In genomic region chr9:133490201-133490681, GRCh38 we compare ENCODE assay signal across 23 cellular contexts. TPM values are rescaled to one million over a fixed set of nuclear protein-coding genes. Genes with fewer than 3 reads are reported as not detected.
"Had no signal": no experiment of that assay in that cellular context is flagged by ENCODE, and none has a peak within 500 bp of the region (broad histone marks: within the 10 kb centered on the region; RNA-seq: fewer than 3 reads in every experiment).

No MANE protein-coding gene starts in this region.

- H3K36me3 ChIP-seq: ascending aorta, gastrocnemius medialis, neutrophil, tibial artery, uterus had no signal

- H3K4me3 ChIP-seq: ascending aorta, gastrocnemius medialis, lung, tibial artery, uterus had no signal

- H3K4me1 ChIP-seq: uterus had no signal

- ATAC-seq: activated CD4-positive, CD25-positive, alpha-beta regulatory T cell treated with anti-CD3 and anti-CD28 coated beads, Interleukin-2, amount 50 U/mL, for 24 hours; activated CD8-positive, alpha-beta T cell treated with anti-CD3 and anti-CD28 coated beads, Interleukin-2, amount 10 ng/mL, durations not matched to agents 7 days and 5 days; activated naive CD8-positive, alpha-beta T cell treated with anti-CD3 and anti-CD28 coated beads, Interleukin-2, amount 50 U/mL, for 24 hours; activated T-cell treated with anti-CD3 and anti-CD28 coated beads, Interleukin-2, amount 50 U/mL, for 4 hours; gastrocnemius medialis; natural killer cell; stimulated activated naive CD8-positive, alpha-beta T cell treated with anti-CD3 and anti-CD28 coated beads, Interleukin-15, Interleukin-2, amounts not matched to agents 100 U/mL and 50 U/mL, for 24 hours had no signal

- H3K27me3 ChIP-seq: ascending aorta, gastrocnemius medialis, neutrophil, uterus had no signal

- DNase-seq: activated CD4-positive, alpha-beta T cell treated with anti-CD3 and anti-CD28 coated beads, Interleukin-2, amount 10 ng/mL, durations not matched to agents 7 days and 5 days; activated CD8-positive, alpha-beta memory T cell treated with anti-CD3 and anti-CD28 coated beads, Interleukin-2, amount 50 U/mL, for 4 hours; activated CD8-positive, alpha-beta T cell treated with anti-CD3 and anti-CD28 coated beads, Interleukin-2, amount 10 ng/mL, durations not matched to agents 7 days and 5 days; activated naive CD4-positive, alpha-beta T cell treated with anti-CD3 and anti-CD28 coated beads for 36 hours; activated naive CD8-positive, alpha-beta T cell treated with anti-CD3 and anti-CD28 coated beads, Interleukin-2, amount 50 U/mL, for 24 hours; activated T-cell treated with anti-CD3 and anti-CD28 coated beads, Interleukin-2, amount 50 U/mL, for 4 hours; effector CD4-positive, alpha-beta T cell; gastrocnemius medialis; head of caudate nucleus; immature natural killer cell; natural killer cell; retina; stimulated activated naive CD8-positive, alpha-beta T cell treated with anti-CD3 and anti-CD28 coated beads, Interleukin-15, Interleukin-2, amounts not matched to agents 100 U/mL and 50 U/mL, for 24 hours; substantia nigra; T1000; tibial artery; uterus had no signal

- H3K9me3 ChIP-seq: ascending aorta, gastrocnemius medialis, neutrophil, tibial artery, uterus had no signal

- H3K27ac ChIP-seq: ascending aorta, gastrocnemius medialis, neutrophil, tibial artery, uterus had no signal

RNA-seq across cellular contexts. Expression of gene MYMK, which starts 34.5 kb away (rescaled TPM):
- total RNA-seq: activated CD4-positive, alpha-beta T cell treated with anti-CD3 and anti-CD28 coated beads, Interleukin-2, amount 10 ng/mL, durations not matched to agents 7 days and 5 days; activated CD8-positive, alpha-beta T cell treated with anti-CD3 and anti-CD28 coated beads, Interleukin-2, amount 10 ng/mL, durations not matched to agents 7 days and 5 days; activated naive CD4-positive, alpha-beta T cell treated with anti-CD3 and anti-CD28 coated beads for 36 hours; activated T-cell treated with anti-CD3 and anti-CD28 coated beads, Interleukin-2, amount 50 U/mL, for 4 hours; ascending aorta; gastrocnemius medialis; lung; natural killer cell; T-helper 1 cell treated with Interleukin-12 subunit alpha and Interleukin-12 subunit beta and Interleukin-4 antibody, amounts not matched to agents 30 ng/mL and 1 ng/mL, for 36 hours; uterus had no signal
- polyA plus RNA-seq: esophagus, immature natural killer cell, lung had no signal

RNA-seq across cellular contexts. Expression of gene ADAMTSL2, which starts 44.3 kb away (rescaled TPM):
- total RNA-seq: activated CD4-positive, alpha-beta T cell treated with anti-CD3 and anti-CD28 coated beads, Interleukin-2, amount 10 ng/mL, durations not matched to agents 7 days and 5 days; activated CD8-positive, alpha-beta T cell treated with anti-CD3 and anti-CD28 coated beads, Interleukin-2, amount 10 ng/mL, durations not matched to agents 7 days and 5 days; natural killer cell; T-helper 1 cell treated with Interleukin-12 subunit alpha and Interleukin-12 subunit beta and Interleukin-4 antibody, amounts not matched to agents 30 ng/mL and 1 ng/mL, for 36 hours had no signal
- polyA plus RNA-seq: immature natural killer cell had no signal
